17 cellular contexts compared by ENCODE assay signal in the genomic region with DNA sequence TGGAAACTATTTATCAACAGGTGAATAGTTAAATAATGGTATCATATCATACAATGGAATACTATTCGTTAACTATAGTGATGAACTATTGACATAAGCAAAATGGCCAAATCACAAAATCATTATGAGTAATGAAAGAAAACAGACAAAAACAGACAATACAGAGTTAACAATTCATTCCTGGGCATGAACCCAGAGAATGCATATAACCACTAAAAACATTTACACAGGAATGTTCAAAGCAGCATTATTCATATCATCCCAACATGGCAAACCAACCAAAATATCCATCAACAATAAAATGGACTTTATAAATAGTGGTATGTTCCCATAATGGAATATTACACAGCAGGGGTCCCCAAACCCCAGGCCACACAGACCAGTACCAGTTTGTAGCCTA.
DNase-seq lines count a peak whose midpoint lies in the region; ATAC-seq and TF ChIP-seq lines count a peak whose summit lies in the region.
"Had no signal": no experiment of that assay in that cellular context is flagged by ENCODE, and none has a peak within 500 bp of the region (broad histone marks: within the 10 kb centered on the region; RNA-seq: fewer than 3 reads in every experiment).

No MANE protein-coding gene starts in this region.

- no peak for TF ChIP-seq CTCF in AG10803 (conservative IDR thresholded peaks at IDR 0.05; ENCODE audit: low read length)

- DNase-seq in AG10803 (ENCODE audit: low read depth), result peak; percentile 55
- DNase-seq in LHCN-M2 (ENCODE audit: low read depth), result peak; percentile 12
- peak; percentile 23 for DNase-seq in astrocyte of the hippocampus (ENCODE audit: low read depth, low spot score)
- DNase-seq in iris pigment epithelial cell (ENCODE audit: low read depth), result peak; percentile 57
- no peak for DNase-seq in NCI-H1105 (lab: John Stamatoyannopoulos, UW)
- no peak for DNase-seq in stimulated activated CD4-positive, alpha-beta T cell treated with anti-CD3 and anti-CD28 coated beads, Interleukin-4, amount 100 ng/mL, for 24 hours
- DNase-seq: Calu3; CD8-positive, alpha-beta T cell; MM.1S; NCI-H1092 treated with DMSO at 0.1 percent for 48 hours; NCI-H1694; NCI-H2081 treated with DMSO at 0.1 percent for 48 hours; OCI-M1; SHP77 had no signal

- no peak overlapping the region for H3K4me3 ChIP-seq in AG10803 (ENCODE audit: low read length)
- H3K4me3 ChIP-seq: BLaER1 treated with 17β-estradiol and CSF1 and Interleukin-3, amounts not matched to agents 10 nM and 100 nM; SK-N-MC had no signal

- ATAC-seq in GM18511 (IDR thresholded peaks at IDR 0.05; ENCODE audit: unreplicated experiment), result no peak
- ATAC-seq: CD8-positive, alpha-beta T cell had no signal

Comparison
In these comparisons a context has a peak if more than half of its experiments do, and no peak if none do; other contexts are left out.
1. DNase-seq: peak in AG10803 (single experiment), LHCN-M2 (single experiment), astrocyte of the hippocampus (single experiment) and iris pigment epithelial cell (single experiment); none in NCI-H1105 (single experiment) and stimulated activated CD4-positive, alpha-beta T cell treated with anti-CD3 and anti-CD28 coated beads, Interleukin-4, amount 100 ng/mL, for 24 hours (single experiment).